In genomic region chr10:122362621-122363020, GRCh38 we compare ENCODE assay signal across 19 cellular contexts. TPM values are rescaled to one million over a fixed set of nuclear protein-coding genes. Genes with fewer than 3 reads are reported as not detected.
DNase-seq lines count a peak whose midpoint lies in the region; ATAC-seq, FAIRE-seq and TF ChIP-seq lines count a peak whose summit lies in the region.
"Had no signal": no experiment of that assay in that cellular context is flagged by ENCODE, and none has a peak within 500 bp of the region (broad histone marks: within the 10 kb centered on the region; RNA-seq: fewer than 3 reads in every experiment).

No MANE protein-coding gene starts in this region.

- dilution Hi-C loops in keratinocyte (cut with MboI; ENCODE audit: extremely low pct_ligation_motif_present, low sequenced_read_pairs), result no loop called here

- H3K4me1 ChIP-seq in keratinocyte (ENCODE audit: control insufficient read depth, extremely low read depth, insufficient read depth, low read length), result peaks cover 27% of the 10 kb centered on the region
- H3K4me1 ChIP-seq: transverse colon had no signal

- H3K36me3 Mint-ChIP-seq in activated naive CD8-positive, alpha-beta T cell treated with anti-CD3 and anti-CD28 coated beads, Interleukin-2, amount 50 U/mL, for 24 hours (ENCODE audit: low read depth), result peaks cover 5% of the 10 kb centered on the region

- no peaks in the 10 kb centered on the region for H3K79me2 ChIP-seq in keratinocyte (ENCODE audit: control insufficient read depth, insufficient read depth, low read length)

- peaks cover 4% of the 10 kb centered on the region for H3K4me1 Mint-ChIP-seq in activated naive CD8-positive, alpha-beta T cell treated with anti-CD3 and anti-CD28 coated beads, Interleukin-2, amount 50 U/mL, for 24 hours
- H3K4me1 Mint-ChIP-seq: B cell had no signal

- no peak overlapping the region for H3K9ac ChIP-seq in keratinocyte (ENCODE audit: control insufficient read depth, extremely low read depth, insufficient read depth, low read length)

- peak in 1 of 3 experiments; percentile 9 for TF ChIP-seq CTCF in keratinocyte (optimal IDR thresholded peaks at IDR 0.05 in 1 of 3, IDR thresholded peaks at IDR 0.05 in 1 of 3, conservative IDR thresholded peaks at IDR 0.05 in 1 of 3; ENCODE audit: extremely low read depth in 1 of 3, insufficient read depth in 2 of 3, low read length in 3 of 3)

- peaks cover 5% of the 10 kb centered on the region for H3K27me3 Mint-ChIP-seq in activated naive CD8-positive, alpha-beta T cell treated with anti-CD3 and anti-CD28 coated beads, Interleukin-2, amount 50 U/mL, for 24 hours

- H3K9me1 ChIP-seq in keratinocyte (ENCODE audit: control insufficient read depth, extremely low read depth, insufficient read depth, low read length), result no peaks in the 10 kb centered on the region

- DNase-seq in EH (ENCODE audit: low read depth) (peak; percentile 9), M059J (ENCODE audit: low read depth) (peak; percentile 83), keratinocyte (ENCODE audit: low read depth, low spot score) (no peak), inferior parietal cortex (ENCODE audit: extremely low spot score) (no peak)
- no peak for DNase-seq in activated naive CD8-positive, alpha-beta T cell treated with anti-CD3 and anti-CD28 coated beads, Interleukin-2, amount 50 U/mL, for 24 hours
- DNase-seq: activated CD4-positive, alpha-beta T cell treated with anti-CD3 and anti-CD28 coated beads, Interleukin-2, amount 50 U/mL, for 48 hours; activated effector memory CD4-positive, alpha-beta T cell treated with anti-CD3 and anti-CD28 coated beads, Interleukin-2, amount 50 U/mL, for 16 hours; islet precursor cell; KG1; mesenchymal stem cell; naive thymus-derived CD8-positive, alpha-beta T cell; NCI-H1105; small intestine; transverse colon had no signal

- no peaks in the 10 kb centered on the region for H4K20me1 ChIP-seq in keratinocyte (ENCODE audit: control insufficient read depth, extremely low read depth, insufficient read depth, low read length)

- H3K4me2 ChIP-seq in keratinocyte (ENCODE audit: control insufficient read depth, extremely low read depth, insufficient read depth, low read depth, low read length), result peak overlapping the region; percentile 36

- H3K9me3 Mint-ChIP-seq in activated naive CD8-positive, alpha-beta T cell treated with anti-CD3 and anti-CD28 coated beads, Interleukin-2, amount 50 U/mL, for 24 hours, result peaks cover 12% of the 10 kb centered on the region

- H3K27me3 ChIP-seq in keratinocyte (ENCODE audit: control insufficient read depth, extremely low read depth, insufficient read depth, low read length), result no peaks in the 10 kb centered on the region
- H3K27me3 ChIP-seq: ascending aorta, transverse colon had no signal

- FAIRE-seq in keratinocyte (lab: Jason Lieb, UNC), result peak; percentile 75
- FAIRE-seq: GM18507, small intestine had no signal

- H3K27ac ChIP-seq in keratinocyte (ENCODE audit: control insufficient read depth, insufficient read depth, low read length), result no peak overlapping the region
- H3K27ac ChIP-seq: ascending aorta, transverse colon had no signal

- ATAC-seq in activated naive CD8-positive, alpha-beta T cell treated with anti-CD3 and anti-CD28 coated beads, Interleukin-2, amount 50 U/mL, for 24 hours, result peak; percentile 86
- no peak for ATAC-seq in GM21723 (IDR thresholded peaks at IDR 0.05; ENCODE audit: unreplicated experiment)
- no peak for ATAC-seq in GM18861 (IDR thresholded peaks at IDR 0.05; ENCODE audit: unreplicated experiment)
- ATAC-seq: naive thymus-derived CD8-positive, alpha-beta T cell had no signal

- no peak overlapping the region for H3K4me3 ChIP-seq in keratinocyte (ENCODE audit: control insufficient read depth in 2 of 3, extremely low read depth in 1 of 3, insufficient read depth in 2 of 3, low read depth in 1 of 3, low read length in 3 of 3)
- H3K4me3 ChIP-seq: ascending aorta, transverse colon had no signal

- H3K27ac Mint-ChIP-seq in activated naive CD8-positive, alpha-beta T cell treated with anti-CD3 and anti-CD28 coated beads, Interleukin-2, amount 50 U/mL, for 24 hours, result no peak overlapping the region
- H3K27ac Mint-ChIP-seq: B cell had no signal

- no peak overlapping the region for H3K4me3 Mint-ChIP-seq in activated naive CD8-positive, alpha-beta T cell treated with anti-CD3 and anti-CD28 coated beads, Interleukin-2, amount 50 U/mL, for 24 hours
- H3K4me3 Mint-ChIP-seq: B cell; naive thymus-derived CD8-positive, alpha-beta T cell had no signal

- H3K36me3 ChIP-seq in keratinocyte (ENCODE audit: control insufficient read depth in 2 of 2, extremely low read depth in 1 of 2, insufficient read depth in 2 of 2, low read length in 2 of 2), result no peaks in the 10 kb centered on the region
- H3K36me3 ChIP-seq: ascending aorta, transverse colon had no signal

- no peak overlapping the region for H2AFZ ChIP-seq in keratinocyte (ENCODE audit: control insufficient read depth, low read length)

- no peaks in the 10 kb centered on the region for H3K9me3 ChIP-seq in keratinocyte (ENCODE audit: control insufficient read depth, low read depth, low read length)
- H3K9me3 ChIP-seq: ascending aorta, transverse colon had no signal

RNA-seq across cellular contexts. Expression of gene PLEKHA1, which starts 11.9 kb away (rescaled TPM):
- total RNA-seq in M059J (2014; rRNA removed; shearing (Covaris generic)), result 8.8 and 13.5 TPM in 2 replicates
- polyA plus RNA-seq in keratinocyte, result 52.8 to 66.7 TPM (median 55.8 TPM) in 3 replicates
- 39.8 TPM for polyA plus RNA-seq in keratinocyte (2011; ENCODE audit: low read depth)
- polyA plus RNA-seq in keratinocyte (2011; cell fraction: cytosol; rRNA removed), result 46.8 and 78.7 TPM in 2 replicates
- 46.9 and 63.2 TPM in 2 replicates for polyA plus RNA-seq in keratinocyte (2011; cell fraction: nucleus; rRNA removed)
- 40.4 and 50.6 TPM in 2 replicates for polyA plus RNA-seq in keratinocyte (2012; ENCODE audit: low replicate concordance)
- polyA minus RNA-seq in keratinocyte, result 10.3 to 99.6 TPM (median 53.0 TPM) in 3 replicates
- 47.4 TPM for polyA minus RNA-seq in keratinocyte (2011; cell fraction: cytosol; rRNA and poly(A)+ RNA removed)
- 28.8 and 63.1 TPM in 2 replicates for polyA minus RNA-seq in keratinocyte (2011; cell fraction: nucleus; rRNA and poly(A)+ RNA removed)

Comparison
In these comparisons a context has a peak if more than half of its experiments do, and no peak if none do; other contexts are left out.
1. DNase-seq: peak in EH (single experiment) and M059J (single experiment); none in activated naive CD8-positive, alpha-beta T cell treated with anti-CD3 and anti-CD28 coated beads, Interleukin-2, amount 50 U/mL, for 24 hours (single experiment), keratinocyte (single experiment) and inferior parietal cortex (single experiment).